11 cellular contexts compared by ENCODE assay signal in the genomic region with DNA sequence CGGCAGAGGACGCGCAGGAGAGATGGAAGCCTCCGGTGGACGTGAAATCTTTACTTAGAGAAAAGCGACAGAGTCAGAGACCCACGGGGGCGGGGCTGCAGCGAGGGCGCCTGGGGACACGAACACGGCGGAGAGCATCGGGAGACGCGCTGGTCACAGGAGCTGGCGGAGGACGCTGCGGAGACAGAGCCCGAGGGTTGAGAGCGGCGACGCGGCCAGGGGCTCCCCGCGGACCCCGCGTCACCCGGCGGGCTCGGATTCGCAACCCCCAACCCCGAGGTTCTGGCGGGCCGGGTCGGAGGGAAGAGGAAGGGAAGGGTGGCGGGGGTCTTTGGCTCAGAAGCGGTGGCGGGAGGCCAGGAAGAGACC. TPM values are rescaled to one million over a fixed set of nuclear protein-coding genes. Genes with fewer than 3 reads are reported as not detected.
A peak's percentile ranks its signal among the peaks of the same experiment; 100 is the strongest.
DNase-seq lines count a peak whose midpoint lies in the region; ATAC-seq and TF ChIP-seq lines count a peak whose summit lies in the region.
"Had no signal": no experiment of that assay in that cellular context is flagged by ENCODE, and none has a peak within 500 bp of the region (broad histone marks: within the 10 kb centered on the region; RNA-seq: fewer than 3 reads in every experiment).

No MANE protein-coding gene starts in this region.

- H3K27me3 ChIP-seq in right cardiac atrium (ENCODE audit: control insufficient read depth, insufficient read depth) (no peaks in the 10 kb centered on the region), spleen (replicated peaks in 1 of 7) (peaks cover 3 to 77% (median 52%) of the 10 kb centered on the region in 7 donors)

- H3K27me3 Mint-ChIP-seq in CD14-positive monocyte (ENCODE audit: low read depth in 3 of 3) = peaks cover 47 to 75% (median 64%) of the 10 kb centered on the region in 3 donors

- no peaks in the 10 kb centered on the region for H3K36me3 Mint-ChIP-seq in CD14-positive monocyte

- H3K4me3 ChIP-seq in right cardiac atrium (ENCODE audit: low read length) = peak overlapping the region; percentile 40
- H3K4me3 ChIP-seq in spleen = peak overlapping the region in 7 of 8 donors; percentile 8 to 67 (median 33)

- peak overlapping the region in 1 of 2 donors; percentile 81 for H3K4me3 Mint-ChIP-seq in CD14-positive monocyte

- TF ChIP-seq CTCF in spleen (IDR thresholded peaks at IDR 0.05 in 8 of 11, conservative IDR thresholded peaks at IDR 0.05 in 3 of 11) (no peak), CD14-positive monocyte (IDR thresholded peaks at IDR 0.05) (no peak)

- no peaks in the 10 kb centered on the region for H3K4me1 ChIP-seq in right cardiac atrium (ENCODE audit: control insufficient read depth, insufficient read depth, low read length)
- peaks cover 7 to 38% (median 31%) of the 10 kb centered on the region in 6 donors for H3K4me1 ChIP-seq in spleen

- intact Hi-C loops in right cardiac atrium (cut with DNase I) = loop anchor here in 1 of 4 donors (5.0 to 10.0 kb wide), 2 partner anchors 199 to 282 kb away; a partner anchor contains a TSS
- intact Hi-C loops in spleen (cut with DNase I; ENCODE audit: low total_unique reads) = no loop called here
- intact Hi-C loops in CD14-positive monocyte (cut with micrococcal nuclease) = loop anchor here (5.0 to 10.0 kb wide), 4 partner anchors 181 to 361 kb away; a partner anchor contains a TSS

- peak in 1 of 2 donors; percentile 16 for ATAC-seq in right cardiac atrium
- no peak for ATAC-seq in GM19328 (IDR thresholded peaks at IDR 0.05; ENCODE audit: unreplicated experiment)
- no peak for ATAC-seq in GM19452 (IDR thresholded peaks at IDR 0.05; ENCODE audit: unreplicated experiment)

- TF ChIP-seq POLR2A in spleen (IDR thresholded peaks at IDR 0.05) = no peak

- H3K27ac Mint-ChIP-seq in CD14-positive monocyte = no peak overlapping the region

- H3K36me3 ChIP-seq in spleen = no peaks in the 10 kb centered on the region

- H3K9me3 ChIP-seq in right cardiac atrium (ENCODE audit: control insufficient read depth, low read length) (no peaks in the 10 kb centered on the region), spleen (peaks cover 0 to 8% (median 5%) of the 10 kb centered on the region in 8 donors)

- H3K27ac ChIP-seq in right cardiac atrium (ENCODE audit: low read length) (no peak overlapping the region), spleen (no peak overlapping the region)

- DNase-seq in NCI-H2227 (lab: John Stamatoyannopoulos, UW; ENCODE audit: unreplicated experiment) = peak; percentile 46
- DNase-seq in NCI-H2227 treated with DMSO at 0.1 percent for 48 hours (lab: John Stamatoyannopoulos, UW) = no peak
- DNase-seq in activated CD4-positive, alpha-beta T cell treated with anti-CD3 and anti-CD28 coated beads, Interleukin-2, amount 50 U/mL, for 4 hours = peak; percentile 28 to 36
- peak in 2 of 3 donors; percentile 45 to 59 for DNase-seq in right cardiac atrium
- no peak for DNase-seq in spleen
- DNase-seq in CD14-positive monocyte (ENCODE audit: low spot score) = no peak
- DNase-seq: effector CD8-positive, alpha-beta T cell; SIG-M5; stimulated activated CD4-positive, alpha-beta T cell treated with anti-CD3 and anti-CD28 coated beads, Interleukin-4, amount 100 ng/mL, for 24 hours had no signal

- H3K4me1 Mint-ChIP-seq in CD14-positive monocyte = peaks cover 2% of the 10 kb centered on the region

- 1% methylated on average over 39 of the region's 39 CpGs for WGBS in right cardiac atrium
- WGBS in spleen, 5 donors = 1 to 7% (median 4%) methylated on average over 32 to 39 of the region's 39 CpGs

- peaks cover 0 to 26% (median 14%) of the 10 kb centered on the region in 7 donors for H3K9me3 Mint-ChIP-seq in CD14-positive monocyte

RNA-seq across cellular contexts. Expression of a gene that starts 11.3 kb away (rescaled TPM):
- total RNA-seq in right cardiac atrium (not detected), spleen (1 to 10 TPM in 3 of 7 donors, under 1 TPM in 3, not detected in 1; 0.30 to 3.4 (median 0.94) TPM)
- polyA plus RNA-seq in right cardiac atrium (0.18 TPM), spleen (under 1 TPM; 0.04 to 0.12 (median 0.10) TPM), CD14-positive monocyte (not detected)

RNA-seq across cellular contexts. Expression of a gene that starts 16.7 kb away (rescaled TPM):
- 10 to 100 TPM; 40.2 to 51.8 (median 49.2) TPM for total RNA-seq in right cardiac atrium
- 60.8 TPM for polyA plus RNA-seq in right cardiac atrium
- total RNA-seq in spleen = 10 to 100 TPM; 26.3 to 33.1 (median 29.2) TPM
- 10 to 100 TPM; 43.3 to 50.6 (median 44.7) TPM for polyA plus RNA-seq in spleen
- 100 to 1,000 TPM in 1 of 2 donors, 10 to 100 TPM in 1; 84.7 to 118 TPM for polyA plus RNA-seq in CD14-positive monocyte

RNA-seq across cellular contexts. Expression of a gene that starts 16.7 kb away (rescaled TPM):
- 10 to 100 TPM; 34.9 to 45.9 (median 37.4) TPM for total RNA-seq in right cardiac atrium
- polyA plus RNA-seq in right cardiac atrium = 23.0 TPM
- total RNA-seq in spleen = 10 to 100 TPM; 40.2 to 61.2 (median 51.9) TPM
- polyA plus RNA-seq in spleen = 100 to 1,000 TPM in 2 of 3 donors, 10 to 100 TPM in 1; 85.2 to 201 (median 132) TPM
- 10 to 100 TPM; 25.9 to 39.3 TPM for polyA plus RNA-seq in CD14-positive monocyte

RNA-seq across cellular contexts. Expression of a gene that starts 21.8 kb away (rescaled TPM):
- not detected for total RNA-seq in right cardiac atrium
- not detected for polyA plus RNA-seq in right cardiac atrium
- not detected for total RNA-seq in spleen
- not detected for polyA plus RNA-seq in spleen
- not detected for polyA plus RNA-seq in CD14-positive monocyte

RNA-seq across cellular contexts. Expression of a gene that starts 32.4 kb away (rescaled TPM):
- total RNA-seq in right cardiac atrium (10 to 100 TPM; 19.7 to 25.0 (median 21.8) TPM), spleen (10 to 100 TPM; 25.3 to 36.5 (median 27.7) TPM)
- polyA plus RNA-seq in right cardiac atrium (26.9 TPM), spleen (10 to 100 TPM; 43.8 to 79.6 (median 47.9) TPM), CD14-positive monocyte (10 to 100 TPM; 39.0 to 56.8 TPM)

Comparison
In these comparisons a context has a peak if more than half of its experiments do, and no peak if none do; other contexts are left out.
1. DNase-seq: peak in NCI-H2227 (single experiment), activated CD4-positive, alpha-beta T cell treated with anti-CD3 and anti-CD28 coated beads, Interleukin-2, amount 50 U/mL, for 4 hours (2 of 2) and right cardiac atrium (2 of 3); none in NCI-H2227 treated with DMSO at 0.1 percent for 48 hours (single experiment), spleen (single experiment) and CD14-positive monocyte (single experiment).